19 cellular contexts compared by ENCODE assay signal in genomic region chr16:11514283-11514682, GRCh38.
DNase-seq lines count a peak whose midpoint lies in the region; ATAC-seq and TF ChIP-seq lines count a peak whose summit lies in the region.
"Had no signal": no experiment of that assay in that cellular context is flagged by ENCODE, and none has a peak within 500 bp of the region (broad histone marks: within the 10 kb centered on the region; RNA-seq: fewer than 3 reads in every experiment).

No MANE protein-coding gene starts in this region.

- no CpG with 5 or more reads among the region's 14 CpGs for WGBS in mesendoderm (ENCODE audit: extremely low coverage, insufficient coverage, low lambda C conversion rate)

- no peak overlapping the region for H3K4ac ChIP-seq in mesendoderm (ENCODE audit: low read depth, low read length)

- H2AK5ac ChIP-seq in mesendoderm (ENCODE audit: low read length) = no peak overlapping the region

- no peak overlapping the region for H4K8ac ChIP-seq in mesendoderm (ENCODE audit: low read depth, low read length)

- no peak overlapping the region for H2BK5ac ChIP-seq in mesendoderm (ENCODE audit: low read length)

- H3K4me3 ChIP-seq in mesendoderm (ENCODE audit: low read length) = no peak overlapping the region
- H3K4me3 ChIP-seq: A549; BLaER1 treated with 17β-estradiol and CSF1 and Interleukin-3, amounts not matched to agents 10 nM and 100 nM; GM12878; HAP-1 had no signal

- no peaks in the 10 kb centered on the region for H3K79me2 ChIP-seq in mesendoderm (ENCODE audit: control insufficient read depth, insufficient read depth, low read length)

- DNase-seq in left ventricle myocardium superior = peak; percentile 9
- no peak for DNase-seq in Right ventricle myocardium superior
- DNase-seq in mesendoderm = no peak
- DNase-seq in foreskin keratinocyte = no peak
- DNase-seq in activated naive CD4-positive, alpha-beta T cell treated with anti-CD3 and anti-CD28 coated beads, Interleukin-2, amount 50 U/mL, for 72 hours (ENCODE audit: low spot score in 2 of 2) = no peak
- DNase-seq in NCI-H146 treated with DMSO at 0.1 percent for 48 hours (lab: John Stamatoyannopoulos, UW; ENCODE audit: unreplicated experiment) = no peak
- DNase-seq: Calu3; CD8-positive, alpha-beta T cell; DMS79 treated with DMSO at 0.1 percent for 48 hours; GOT3; IMR-90 had no signal

- no peak overlapping the region for H2BK15ac ChIP-seq in mesendoderm (replicated peaks; ENCODE audit: low read depth)

- no peak overlapping the region for H4K5ac ChIP-seq in mesendoderm (ENCODE audit: low read length)

- no peaks in the 10 kb centered on the region for H3K36me3 Mint-ChIP-seq in stimulated activated memory B cell treated with anti-CD40 and anti-IgM and Interleukin-4, amounts not matched to agents 10 μg/mL and 1 μg/mL and 100 μg/mL, for 72 hours
- no peaks in the 10 kb centered on the region for H3K36me3 Mint-ChIP-seq in activated naive CD4-positive, alpha-beta T cell treated with anti-CD3 and anti-CD28 coated beads, Interleukin-2, amount 50 U/mL, for 72 hours
- H3K36me3 Mint-ChIP-seq: CD8-positive, alpha-beta T cell had no signal

- no peak overlapping the region for H3K9ac ChIP-seq in mesendoderm (ENCODE audit: low read length)
- H3K9ac ChIP-seq: BLaER1 treated with 17β-estradiol and CSF1 and Interleukin-3, amounts not matched to agents 10 nM and 100 nM had no signal

- H3K4me3 Mint-ChIP-seq in stimulated activated memory B cell treated with anti-CD40 and anti-IgM and Interleukin-4, amounts not matched to agents 10 μg/mL and 1 μg/mL and 100 μg/mL, for 72 hours = no peak overlapping the region
- H3K4me3 Mint-ChIP-seq: B cell; CD8-positive, alpha-beta T cell had no signal

- H2BK120ac ChIP-seq in mesendoderm (ENCODE audit: low read depth, low read length) = no peak overlapping the region

- no peak overlapping the region for H3K18ac ChIP-seq in mesendoderm (ENCODE audit: low read length)

- H3K27me3 ChIP-seq in mesendoderm (ENCODE audit: insufficient read depth, low read length, poor library complexity) = no peaks in the 10 kb centered on the region
- peaks cover 5% of the 10 kb centered on the region for H3K27me3 ChIP-seq in foreskin keratinocyte

- H3K36me3 ChIP-seq in mesendoderm (ENCODE audit: control insufficient read depth, insufficient read depth, low read length) = no peaks in the 10 kb centered on the region
- H3K36me3 ChIP-seq: BLaER1 treated with 17β-estradiol and CSF1 and Interleukin-3, amounts not matched to agents 10 nM and 100 nM; HAP-1 had no signal

- H3K79me1 ChIP-seq in mesendoderm (ENCODE audit: low read length) = no peaks in the 10 kb centered on the region

- H3K27ac Mint-ChIP-seq in stimulated activated memory B cell treated with anti-CD40 and anti-IgM and Interleukin-4, amounts not matched to agents 10 μg/mL and 1 μg/mL and 100 μg/mL, for 72 hours = no peak overlapping the region
- peak overlapping the region in 1 of 2 donors; percentile 23 for H3K27ac Mint-ChIP-seq in activated naive CD4-positive, alpha-beta T cell treated with anti-CD3 and anti-CD28 coated beads, Interleukin-2, amount 50 U/mL, for 72 hours
- H3K27ac Mint-ChIP-seq: B cell; CD8-positive, alpha-beta T cell had no signal

- intact Hi-C loops in left ventricle myocardium superior (cut with micrococcal nuclease) = no loop called here
- intact Hi-C loops in Right ventricle myocardium superior (cut with DNase I) = no loop called here

- TF ChIP-seq CTCF in foreskin keratinocyte (conservative IDR thresholded peaks at IDR 0.05) = no peak

- no peaks in the 10 kb centered on the region for H3K27me3 Mint-ChIP-seq in stimulated activated memory B cell treated with anti-CD40 and anti-IgM and Interleukin-4, amounts not matched to agents 10 μg/mL and 1 μg/mL and 100 μg/mL, for 72 hours
- H3K27me3 Mint-ChIP-seq: B cell had no signal

- no peaks in the 10 kb centered on the region for H3K4me1 Mint-ChIP-seq in stimulated activated memory B cell treated with anti-CD40 and anti-IgM and Interleukin-4, amounts not matched to agents 10 μg/mL and 1 μg/mL and 100 μg/mL, for 72 hours
- H3K4me1 Mint-ChIP-seq: B cell had no signal

- H3K4me1 ChIP-seq in mesendoderm (ENCODE audit: control insufficient read depth, low read depth, low read length) (no peaks in the 10 kb centered on the region), foreskin keratinocyte (no peaks in the 10 kb centered on the region)
- H3K4me1 ChIP-seq: A549, HAP-1 had no signal

- no peak for ATAC-seq in left ventricle myocardium superior
- ATAC-seq in Right ventricle myocardium superior (ENCODE audit: poor library complexity) = no peak
- peak; percentile 14 for ATAC-seq in stimulated activated memory B cell treated with anti-CD40 and anti-IgM and Interleukin-4, amounts not matched to agents 10 μg/mL and 1 μg/mL and 100 μg/mL, for 72 hours
- no peak for ATAC-seq in foreskin keratinocyte
- no peak for ATAC-seq in activated naive CD4-positive, alpha-beta T cell treated with anti-CD3 and anti-CD28 coated beads, Interleukin-2, amount 50 U/mL, for 72 hours
- ATAC-seq: A549; CD8-positive, alpha-beta T cell; GM12878 had no signal

- H3K4me2 ChIP-seq in mesendoderm (ENCODE audit: low read length) = no peak overlapping the region
- H3K4me2 ChIP-seq: A549; BLaER1 treated with 17β-estradiol and CSF1 and Interleukin-3, amounts not matched to agents 10 nM and 100 nM had no signal

- H3K23ac ChIP-seq in mesendoderm (ENCODE audit: low read length) = no peak overlapping the region

- peak overlapping the region; percentile 15 for H3K56ac ChIP-seq in mesendoderm (ENCODE audit: low read length)

- H3K27ac ChIP-seq in mesendoderm (ENCODE audit: low read depth, low read length) = no peak overlapping the region
- H3K27ac ChIP-seq in foreskin keratinocyte = no peak overlapping the region
- H3K27ac ChIP-seq: 22Rv1; BLaER1 treated with 17β-estradiol and CSF1 and Interleukin-3, amounts not matched to agents 10 nM and 100 nM; HL-60 had no signal

- H3K9me3 Mint-ChIP-seq in stimulated activated memory B cell treated with anti-CD40 and anti-IgM and Interleukin-4, amounts not matched to agents 10 μg/mL and 1 μg/mL and 100 μg/mL, for 72 hours = no peaks in the 10 kb centered on the region
- no peaks in the 10 kb centered on the region for H3K9me3 Mint-ChIP-seq in activated naive CD4-positive, alpha-beta T cell treated with anti-CD3 and anti-CD28 coated beads, Interleukin-2, amount 50 U/mL, for 72 hours
- H3K9me3 Mint-ChIP-seq: CD8-positive, alpha-beta T cell had no signal
